ENCODE assay signal across 8 cellular contexts in genomic region chr19:39341122-39341719, GRCh38.
DNase-seq lines count a peak whose midpoint lies in the region; ATAC-seq and FAIRE-seq lines count a peak whose summit lies in the region.

No MANE protein-coding gene starts in this region.

- H3K4me3 ChIP-seq in SK-N-MC (peak overlapping the region; percentile 100), muscle layer of duodenum (ENCODE audit: low read depth in 1 of 2, low read length in 2 of 2) (peak overlapping the region; percentile 94 to 100)

- no peak for ATAC-seq in HG02763 (IDR thresholded peaks at IDR 0.05; ENCODE audit: unreplicated experiment)

- no peak for FAIRE-seq in RCC 7860 (lab: Jason Lieb, UNC)

- H3K27me3 ChIP-seq in muscle layer of duodenum (ENCODE audit: low read depth, low read length) = no peaks in the 10 kb centered on the region

- H3K9me3 ChIP-seq in SK-N-MC (ENCODE audit: low read depth, low read length) (no peaks in the 10 kb centered on the region), muscle layer of duodenum (ENCODE audit: control insufficient read depth in 1 of 2, low read length in 2 of 2) (no peaks in the 10 kb centered on the region)

- peaks cover 7% of the 10 kb centered on the region for H3K36me3 ChIP-seq in SK-N-MC (ENCODE audit: insufficient read depth, low read length)
- peaks cover under 1 to 5% of the 10 kb centered on the region in 2 donors for H3K36me3 ChIP-seq in muscle layer of duodenum (ENCODE audit: control insufficient read depth in 1 of 2, insufficient read depth in 2 of 2, low read length in 2 of 2)

- H3K4me1 ChIP-seq in muscle layer of duodenum (ENCODE audit: control insufficient read depth in 1 of 2, insufficient read depth in 2 of 2, low read length in 2 of 2) = peaks cover 20 to 43% of the 10 kb centered on the region in 2 donors

- peak overlapping the region; percentile 87 for H3K9ac ChIP-seq in SK-N-MC (ENCODE audit: insufficient read length)

- peak; percentile 20 for DNase-seq in stimulated activated CD4-positive, alpha-beta T cell treated with anti-CD3 and anti-CD28 coated beads, Interleukin-12 subunit alpha, Interleukin-12 subunit beta, amount 100 ng/mL, for 4 hours
- DNase-seq in stimulated activated CD4-positive, alpha-beta T cell treated with anti-CD3 and anti-CD28 coated beads, Interleukin-1b, Interleukin-23, amount 100 ng/mL, for 48 hours = no peak
- DNase-seq in SK-N-MC (ENCODE audit: low read depth, low spot score) = no peak
- DNase-seq in epidermal melanocyte (ENCODE audit: insufficient read length, low spot score) = peak; percentile 49
- no peak for DNase-seq in RCC 7860 (ENCODE audit: low spot score)
- no peak for DNase-seq in activated effector memory CD4-positive, alpha-beta T cell treated with anti-CD3 and anti-CD28 coated beads, Interleukin-2, amount 50 U/mL, for 16 hours

- peak overlapping the region; percentile 75 for H3K27ac ChIP-seq in SK-N-MC
- peak overlapping the region; percentile 98 for H3K27ac ChIP-seq in muscle layer of duodenum (ENCODE audit: low read length)

Comparison
In these comparisons a context has a peak if more than half of its experiments do, and no peak if none do; other contexts are left out.
1. DNase-seq: peak in stimulated activated CD4-positive, alpha-beta T cell treated with anti-CD3 and anti-CD28 coated beads, Interleukin-12 subunit alpha, Interleukin-12 subunit beta, amount 100 ng/mL, for 4 hours (single experiment) and epidermal melanocyte (single experiment); none in stimulated activated CD4-positive, alpha-beta T cell treated with anti-CD3 and anti-CD28 coated beads, Interleukin-1b, Interleukin-23, amount 100 ng/mL, for 48 hours (single experiment), SK-N-MC (single experiment), RCC 7860 (single experiment) and activated effector memory CD4-positive, alpha-beta T cell treated with anti-CD3 and anti-CD28 coated beads, Interleukin-2, amount 50 U/mL, for 16 hours (single experiment).